ENCODE assay signal across 1 cellular context in the genomic region with DNA sequence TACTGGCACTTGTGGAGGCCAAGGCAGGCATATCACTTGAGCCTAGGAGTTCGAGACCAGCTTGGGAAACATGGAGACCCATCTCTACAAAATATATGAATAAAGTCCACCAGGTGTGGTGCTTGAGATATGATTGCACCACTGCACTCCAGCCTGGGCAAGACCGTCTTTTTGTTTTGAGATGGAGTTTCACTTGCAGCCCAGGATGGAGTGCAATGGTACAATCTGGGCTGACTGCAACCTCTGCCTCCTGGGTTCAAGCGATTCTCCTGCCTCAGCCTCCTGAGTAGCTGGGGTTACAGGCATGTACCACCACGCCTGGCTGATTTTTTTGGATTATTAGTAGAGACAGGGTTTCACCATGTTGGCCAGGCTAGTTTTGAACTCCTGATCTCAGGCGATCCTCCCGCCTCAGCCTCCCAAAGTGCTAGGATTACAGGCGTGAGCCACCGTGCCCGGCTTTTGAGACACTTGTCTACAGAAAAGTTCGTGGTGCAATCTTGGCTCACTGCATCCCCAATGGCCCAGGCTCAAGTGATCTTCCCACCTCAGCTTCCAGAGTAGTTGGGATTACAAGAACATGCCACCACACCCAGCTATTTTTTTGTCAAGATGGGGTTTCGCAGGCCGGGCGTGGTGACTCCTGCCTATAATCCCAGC.
A peak's percentile ranks its signal among the peaks of the same experiment; 100 is the strongest.
TF ChIP-seq lines count a peak whose summit lies in the region.

No MANE protein-coding gene starts in this region.

TF ChIP-seq in H1, 55 proteins besides CTCF, POLR2A, EP300 and RAD21:
- peak; percentile 62 for TF ChIP-seq POLR2AphosphoS5 (IDR thresholded peaks at IDR 0.05; ENCODE audit: low read depth, low read length)
- TF ChIP-seq ZNF274 (IDR thresholded peaks at IDR 0.05; ENCODE audit: borderline replicate concordance, extremely low read depth, low read length), result no peak
